Comparison of ENCODE assay signal across 9 cellular contexts in the genomic region with DNA sequence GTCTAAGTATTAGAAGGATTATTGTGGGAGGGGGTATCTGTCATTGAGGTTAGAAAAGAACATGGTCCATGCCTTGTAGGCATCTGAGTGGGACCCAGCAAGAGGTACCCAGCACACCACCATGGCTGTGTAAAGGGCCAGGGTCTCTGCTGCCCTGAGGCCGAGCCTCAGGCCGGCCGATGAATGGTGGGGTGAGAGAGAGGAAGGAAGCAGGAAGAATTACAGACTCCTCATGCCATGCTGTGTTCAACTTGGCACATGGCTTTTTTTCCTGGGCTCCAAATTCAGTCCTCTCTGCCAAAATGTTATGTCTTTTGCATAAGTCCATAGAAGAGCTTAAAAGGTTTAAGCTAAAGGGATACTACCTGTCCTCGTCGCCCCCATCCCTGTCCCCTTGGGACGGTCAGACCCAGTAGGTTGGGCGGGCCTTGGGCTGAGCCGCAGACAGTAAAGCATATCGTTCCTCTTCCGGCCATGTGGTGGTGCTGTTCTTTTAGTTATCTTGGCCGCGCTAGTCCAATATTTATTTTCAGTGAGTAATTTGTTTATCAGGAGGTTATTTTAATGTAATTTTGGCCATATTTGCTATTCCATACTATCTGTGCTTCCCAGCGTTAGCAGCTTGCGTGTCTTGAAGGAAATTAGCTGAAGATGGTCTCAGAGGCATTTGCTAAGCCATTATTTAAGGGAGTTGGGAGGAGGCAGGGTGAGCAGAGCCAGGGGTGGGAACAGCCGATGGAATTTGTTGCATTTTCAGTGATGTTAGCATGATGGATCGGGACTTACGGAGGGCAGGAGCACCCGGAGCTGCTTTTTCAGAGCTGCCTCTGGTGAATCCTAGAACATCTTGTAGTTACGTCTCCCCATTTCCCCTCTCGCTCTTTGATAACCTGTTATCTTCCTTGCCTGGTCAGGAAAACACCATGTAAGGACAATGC.
DNase-seq lines count a peak whose midpoint lies in the region; ATAC-seq and TF ChIP-seq lines count a peak whose summit lies in the region.
"Had no signal": no experiment of that assay in that cellular context is flagged by ENCODE, and none has a peak within 500 bp of the region (broad histone marks: within the 10 kb centered on the region; RNA-seq: fewer than 3 reads in every experiment).

No MANE protein-coding gene starts in this region.

- H3K36me3 ChIP-seq in right atrium auricular region (no peaks in the 10 kb centered on the region), SK-N-MC (ENCODE audit: insufficient read depth, low read length) (no peaks in the 10 kb centered on the region), stomach smooth muscle (ENCODE audit: control insufficient read depth in 2 of 2, insufficient read depth in 2 of 2, low read length in 2 of 2) (no peaks in the 10 kb centered on the region)

- H3K27ac ChIP-seq in right atrium auricular region (no peak overlapping the region), SK-N-MC (no peak overlapping the region), stomach smooth muscle (ENCODE audit: low read length) (no peak overlapping the region)
- H3K27ac ChIP-seq: epithelial cell of prostate had no signal

- H3K36me3 Mint-ChIP-seq in MCF 10A (ENCODE audit: insufficient read depth, unreplicated experiment) = no peaks in the 10 kb centered on the region

- H3K27ac Mint-ChIP-seq in MCF 10A (ENCODE audit: low read depth, unreplicated experiment) = no peak overlapping the region

- peak; percentile 44 for DNase-seq in Right ventricle myocardium superior
- no peak for DNase-seq in right atrium auricular region (ENCODE audit: low spot score)
- peak; percentile 56 for DNase-seq in HT-29 (ENCODE audit: low spot score)
- peak; percentile 2 for DNase-seq in SK-N-MC (ENCODE audit: low read depth, low spot score)
- DNase-seq in MCF 10A (ENCODE audit: unreplicated experiment) = peak; percentile 57
- no peak for DNase-seq in left lobe of liver (ENCODE audit: low spot score)
- no peak for DNase-seq in posterior vena cava (ENCODE audit: low spot score)

- H3K9me3 Mint-ChIP-seq in MCF 10A (ENCODE audit: unreplicated experiment) = no peaks in the 10 kb centered on the region

- no peaks in the 10 kb centered on the region for H3K4me1 ChIP-seq in right atrium auricular region
- peaks cover 4% of the 10 kb centered on the region for H3K4me1 ChIP-seq in stomach smooth muscle (ENCODE audit: control insufficient read depth, insufficient read depth, low read length)

- CTCF ChIA-PET in MCF 10A (lab: Yijun Ruan, JAX) = interaction anchor here (0.6 to 5.0 kb wide), 78 partner anchors 9 to 800 kb away, joined by 3 to 62 read pairs (median 4); no protein-coding TSS in a partner anchor

- no peaks in the 10 kb centered on the region for H3K4me1 Mint-ChIP-seq in MCF 10A (ENCODE audit: insufficient read depth, unreplicated experiment)

- no peaks in the 10 kb centered on the region for H3K9me3 ChIP-seq in right atrium auricular region
- no peaks in the 10 kb centered on the region for H3K9me3 ChIP-seq in SK-N-MC (ENCODE audit: low read depth, low read length)
- H3K9me3 ChIP-seq in stomach smooth muscle (ENCODE audit: control insufficient read depth in 2 of 2, low read length in 2 of 2) = no peaks in the 10 kb centered on the region

- no TSS peak for BruUV-seq in MCF 10A (replicated peaks; lab: Mats Ljungman, UMichigan)

- POLR2A ChIA-PET in MCF 10A (lab: Yijun Ruan, JAX) = no interaction called here

- TF ChIP-seq CTCF in right atrium auricular region (IDR thresholded peaks at IDR 0.05) (peak in 1 of 2 donors; percentile 69), MCF 10A (IDR thresholded peaks at IDR 0.05; ENCODE audit: unreplicated experiment) (peak; percentile 82)

- H3K27me3 ChIP-seq in right atrium auricular region = no peaks in the 10 kb centered on the region
- peaks cover 6 to 14% of the 10 kb centered on the region in 2 donors for H3K27me3 ChIP-seq in stomach smooth muscle (ENCODE audit: control insufficient read depth in 1 of 2, insufficient read depth in 2 of 2, low read length in 2 of 2)

- H3K27me3 Mint-ChIP-seq in MCF 10A (ENCODE audit: insufficient read depth, unreplicated experiment) = no peaks in the 10 kb centered on the region

- H3K4me3 Mint-ChIP-seq in MCF 10A (ENCODE audit: unreplicated experiment) = no peak overlapping the region

- intact Hi-C loops in Right ventricle myocardium superior (cut with DNase I) = no loop called here
- intact Hi-C loops in MCF 10A (cut with micrococcal nuclease) = loop anchor here (1.0 to 5.0 kb wide), 5 partner anchors 367 to 685 kb away; no protein-coding TSS in a partner anchor
- intact Hi-C loops in posterior vena cava (cut with DNase I) = no loop called here

- ATAC-seq in Right ventricle myocardium superior (ENCODE audit: poor library complexity) (peak; percentile 55), left lobe of liver (peak; percentile 57)

- no peak overlapping the region for H3K4me3 ChIP-seq in right atrium auricular region
- no peak overlapping the region for H3K4me3 ChIP-seq in SK-N-MC
- peak overlapping the region; percentile 10 to 26 for H3K4me3 ChIP-seq in stomach smooth muscle (ENCODE audit: low read length in 2 of 2)

- no peak overlapping the region for H3K9ac ChIP-seq in SK-N-MC (ENCODE audit: insufficient read length)
- H3K9ac ChIP-seq in stomach smooth muscle (ENCODE audit: low read length in 2 of 2) = no peak overlapping the region

Comparison
In these comparisons a context has a peak if more than half of its experiments do, and no peak if none do; other contexts are left out.
1. DNase-seq: peak in Right ventricle myocardium superior (single experiment), HT-29 (single experiment), SK-N-MC (single experiment) and MCF 10A (single experiment); none in right atrium auricular region (single experiment), left lobe of liver (single experiment) and posterior vena cava (single experiment).
2. H3K4me3 ChIP-seq: peak in stomach smooth muscle (2 of 2); none in right atrium auricular region (0 of 2) and SK-N-MC (single experiment).